Comparison of ENCODE assay signal across 26 cellular contexts in the genomic region with DNA sequence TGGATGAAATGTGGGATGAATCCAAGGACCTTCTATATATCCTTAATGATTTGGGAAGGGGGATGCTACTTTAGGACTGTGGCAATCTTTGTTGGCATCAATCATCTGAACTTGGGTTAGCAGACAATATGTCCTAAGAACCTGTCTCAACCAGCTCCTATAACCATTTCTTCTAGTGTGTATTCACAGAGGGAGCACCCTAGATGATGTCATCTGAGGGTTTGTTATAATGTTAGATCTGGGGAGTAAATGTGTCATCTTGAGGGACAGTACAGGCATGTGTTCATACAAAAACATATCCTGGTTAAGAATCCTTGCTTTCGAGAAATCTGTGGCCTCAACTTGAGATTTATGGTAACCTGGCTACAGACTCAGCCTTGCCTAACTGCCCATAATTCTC. TPM values are rescaled to one million over a fixed set of nuclear protein-coding genes. Genes with fewer than 3 reads are reported as not detected.
A peak's percentile ranks its signal among the peaks of the same experiment; 100 is the strongest.
DNase-seq lines count a peak whose midpoint lies in the region; ATAC-seq, FAIRE-seq and TF ChIP-seq lines count a peak whose summit lies in the region.
"Had no signal": no experiment of that assay in that cellular context is flagged by ENCODE, and none has a peak within 500 bp of the region (broad histone marks: within the 10 kb centered on the region; RNA-seq: fewer than 3 reads in every experiment).

No MANE protein-coding gene starts in this region.

- FAIRE-seq in bronchial epithelial cell (lab: Jason Lieb, UNC), result no peak
- FAIRE-seq: A549, GM12878, GM12892, GM18507, GM19239 had no signal

- H3K27me3 ChIP-seq in bronchial epithelial cell (ENCODE audit: control insufficient read depth, insufficient read depth, low read length), result no peaks in the 10 kb centered on the region
- H3K27me3 ChIP-seq in esophagus muscularis mucosa, result no peaks in the 10 kb centered on the region
- H3K27me3 ChIP-seq: BLaER1 treated with 17β-estradiol and CSF1 and Interleukin-3, amounts not matched to agents 10 nM and 100 nM had no signal

- no peaks in the 10 kb centered on the region for H3K4me1 Mint-ChIP-seq in activated CD4-positive, alpha-beta T cell treated with anti-CD3 and anti-CD28 coated beads for 36 hours
- H3K4me1 Mint-ChIP-seq: B cell had no signal

- ATAC-seq in activated CD4-positive, alpha-beta T cell treated with anti-CD3 and anti-CD28 coated beads for 36 hours, result peak; percentile 39
- no peak for ATAC-seq in GM18858 (IDR thresholded peaks at IDR 0.05; ENCODE audit: unreplicated experiment)
- ATAC-seq: A549; CD8-positive, alpha-beta T cell; GM12878 had no signal

- peaks cover 0 to 8% (median 3%) of the 10 kb centered on the region in 4 donors for H3K9me3 ChIP-seq in esophagus muscularis mucosa
- H3K9me3 ChIP-seq: A549, Caco-2 had no signal

- H3K9me3 Mint-ChIP-seq in activated CD4-positive, alpha-beta T cell treated with anti-CD3 and anti-CD28 coated beads for 36 hours (ENCODE audit: low read depth), result no peaks in the 10 kb centered on the region
- H3K9me3 Mint-ChIP-seq: CD4-positive, alpha-beta T cell had no signal

- H3K4me3 Mint-ChIP-seq in activated CD4-positive, alpha-beta T cell treated with anti-CD3 and anti-CD28 coated beads for 36 hours, result no peak overlapping the region
- H3K4me3 Mint-ChIP-seq: B cell; CD4-positive, alpha-beta T cell; CD8-positive, alpha-beta T cell had no signal

- H3K4me3 ChIP-seq in bronchial epithelial cell (ENCODE audit: low read depth, low read length) (no peak overlapping the region), esophagus muscularis mucosa (no peak overlapping the region)
- H3K4me3 ChIP-seq: A549; BLaER1 treated with 17β-estradiol and CSF1 and Interleukin-3, amounts not matched to agents 10 nM and 100 nM; GM12878 had no signal

- TF ChIP-seq CTCF in bronchial epithelial cell (IDR thresholded peaks at IDR 0.05; ENCODE audit: insufficient read depth, low read length, severe bottlenecking), result no peak
- TF ChIP-seq CTCF in esophagus muscularis mucosa (IDR thresholded peaks at IDR 0.05), result no peak

- no peaks in the 10 kb centered on the region for H3K27me3 Mint-ChIP-seq in activated CD4-positive, alpha-beta T cell treated with anti-CD3 and anti-CD28 coated beads for 36 hours
- H3K27me3 Mint-ChIP-seq: CD4-positive, alpha-beta T cell had no signal

- no peak for DNase-seq in activated CD4-positive, alpha-beta T cell treated with anti-CD3 and anti-CD28 coated beads for 36 hours
- DNase-seq in activated CD4-positive, alpha-beta T cell treated with anti-CD3 and anti-CD28 coated beads, Interleukin-2, amount 50 U/mL, for 4 hours, result no peak
- DNase-seq in bronchial epithelial cell (ENCODE audit: low read depth) (peak; percentile 15), esophagus muscularis mucosa (ENCODE audit: extremely low spot score) (peak; percentile 78)
- no peak for DNase-seq in stimulated activated CD4-positive, alpha-beta T cell treated with anti-CD3 and anti-CD28 coated beads, Interleukin-1b, Interleukin-23, amount 100 ng/mL, for 48 hours
- DNase-seq: AML-193; Caco-2; CD4-positive, alpha-beta T cell; CD8-positive, alpha-beta T cell; DMS 273 treated with DMSO at 0.1 percent for 48 hours; DMS153; DMS53; DMS79; DND-41; EL; GDM1 had no signal

- no peaks in the 10 kb centered on the region for H3K4me1 ChIP-seq in esophagus muscularis mucosa
- H3K4me1 ChIP-seq: A549; BLaER1 treated with 17β-estradiol and CSF1 and Interleukin-3, amounts not matched to agents 10 nM and 100 nM had no signal

- CTCF ChIA-PET in activated CD4-positive, alpha-beta T cell treated with anti-CD3 and anti-CD28 coated beads for 36 hours (lab: Charles Lee), result no interaction called here

- POLR2A ChIA-PET in activated CD4-positive, alpha-beta T cell treated with anti-CD3 and anti-CD28 coated beads for 36 hours (lab: Charles Lee), result no interaction called here

- TF ChIP-seq EP300 in esophagus muscularis mucosa (IDR thresholded peaks at IDR 0.05), result no peak

- H3K36me3 Mint-ChIP-seq in activated CD4-positive, alpha-beta T cell treated with anti-CD3 and anti-CD28 coated beads for 36 hours (ENCODE audit: low read depth), result no peaks in the 10 kb centered on the region
- H3K36me3 Mint-ChIP-seq: CD8-positive, alpha-beta T cell had no signal

- H3K27ac Mint-ChIP-seq in activated CD4-positive, alpha-beta T cell treated with anti-CD3 and anti-CD28 coated beads for 36 hours, result no peak overlapping the region
- H3K27ac Mint-ChIP-seq: B cell; CD4-positive, alpha-beta T cell; CD8-positive, alpha-beta T cell had no signal

- no peaks in the 10 kb centered on the region for H3K36me3 ChIP-seq in bronchial epithelial cell (ENCODE audit: control insufficient read depth, insufficient read depth, low read length)
- no peaks in the 10 kb centered on the region for H3K36me3 ChIP-seq in esophagus muscularis mucosa
- H3K36me3 ChIP-seq: BLaER1 treated with 17β-estradiol and CSF1 and Interleukin-3, amounts not matched to agents 10 nM and 100 nM had no signal

- 87% methylated on average over 1 of the region's 1 CpG for WGBS in esophagus muscularis mucosa

- TF ChIP-seq POLR2A in esophagus muscularis mucosa (IDR thresholded peaks at IDR 0.05; ENCODE audit: low read depth), result no peak

- H3K27ac ChIP-seq in esophagus muscularis mucosa (replicated peaks in 1 of 4), result no peak overlapping the region
- H3K27ac ChIP-seq: 22Rv1; A549; BLaER1 treated with 17β-estradiol and CSF1 and Interleukin-3, amounts not matched to agents 10 nM and 100 nM; C4-2B had no signal

- intact Hi-C loops in activated CD4-positive, alpha-beta T cell treated with anti-CD3 and anti-CD28 coated beads for 36 hours (cut with DNase I, micrococcal nuclease), result no loop called here
- intact Hi-C loops in esophagus muscularis mucosa (cut with DNase I), result no loop called here

RNA-seq across cellular contexts. Expression of gene NFKBIA, which starts 41.9 kb away (rescaled TPM):
- total RNA-seq in activated CD4-positive, alpha-beta T cell treated with anti-CD3 and anti-CD28 coated beads for 36 hours, result 100 to 1,000 TPM; 264 to 298 TPM
- total RNA-seq in bronchial epithelial cell (60.6 and 73.7 TPM in 2 replicates), esophagus muscularis mucosa (100 to 1,000 TPM; 387 to 416 (median 398) TPM)

Comparison
In these comparisons a context has a peak if more than half of its experiments do, and no peak if none do; other contexts are left out.
1. DNase-seq: peak in bronchial epithelial cell (single experiment) and esophagus muscularis mucosa (single experiment); none in activated CD4-positive, alpha-beta T cell treated with anti-CD3 and anti-CD28 coated beads for 36 hours (single experiment), activated CD4-positive, alpha-beta T cell treated with anti-CD3 and anti-CD28 coated beads, Interleukin-2, amount 50 U/mL, for 4 hours (0 of 2) and stimulated activated CD4-positive, alpha-beta T cell treated with anti-CD3 and anti-CD28 coated beads, Interleukin-1b, Interleukin-23, amount 100 ng/mL, for 48 hours (single experiment).